Comparison of ENCODE assay signal across 8 cellular contexts in the genomic region with DNA sequence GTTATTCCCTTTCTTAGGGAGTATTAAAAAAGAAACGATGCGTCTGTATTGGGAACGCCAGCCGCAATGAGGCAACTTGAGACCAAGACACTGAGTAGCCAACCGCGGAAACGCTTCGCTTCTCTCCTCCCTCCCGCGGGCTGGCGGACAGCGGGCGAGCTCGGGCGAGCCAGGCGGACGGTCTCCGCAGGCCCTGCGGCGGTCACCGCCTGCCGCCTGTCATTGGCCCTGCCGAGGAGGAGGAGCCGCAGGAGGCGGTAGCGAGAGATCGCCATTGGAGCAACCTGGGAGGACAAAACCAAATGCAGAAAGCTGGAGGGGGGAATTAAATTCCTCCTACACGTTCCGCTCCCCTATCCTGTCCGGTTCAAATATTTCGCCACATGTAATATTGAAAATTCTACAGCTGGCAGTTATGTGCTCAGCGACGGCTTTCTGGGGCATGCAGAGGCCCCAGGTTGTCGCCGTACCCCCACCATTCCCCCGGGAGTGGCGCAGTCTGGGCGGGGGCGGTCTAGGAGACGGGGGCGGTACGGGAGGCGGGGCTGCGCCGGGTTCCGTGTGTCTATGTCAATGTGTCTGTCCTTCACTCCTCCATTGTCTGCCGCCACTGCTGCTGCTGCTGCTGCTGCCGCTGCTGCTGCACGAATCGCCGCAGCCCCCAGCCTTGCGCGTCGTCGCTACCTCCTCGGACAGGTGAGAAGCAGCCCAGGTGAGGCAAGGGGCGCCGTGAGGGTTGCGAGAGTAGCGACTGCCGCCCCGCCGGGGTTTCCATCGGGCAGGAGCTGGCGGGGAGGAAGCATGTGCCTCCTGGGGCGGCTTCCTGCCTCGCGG. TPM values are rescaled to one million over a fixed set of nuclear protein-coding genes. Genes with fewer than 3 reads are reported as not detected.
DNase-seq lines count a peak whose midpoint lies in the region; ATAC-seq, FAIRE-seq and TF ChIP-seq lines count a peak whose summit lies in the region.

A gene (minus strand): TSS at position 162 of the 834 bp plus-strand sequence. CDS start 181 bp downstream, outside the sequence.
A gene (plus strand): TSS at position 589 of the 834 bp plus-strand sequence. CDS start 19,263 bp downstream, outside the sequence.

- H3K36me3 ChIP-seq in SU-DHL-6 (ENCODE audit: low read length) = 0 out of 2 replicates have a peak, but pooled peaks cover 7% of the 10 kb centered on the region
- H3K36me3 ChIP-seq in cardiac muscle cell = no peaks in the 10 kb centered on the region
- no peaks in the 10 kb centered on the region for H3K36me3 ChIP-seq in pancreas
- H3K36me3 ChIP-seq in thyroid gland = no peaks in the 10 kb centered on the region

- H3K9ac ChIP-seq in SU-DHL-6 (ENCODE audit: low read length) = peak within 1 kb of the TSS; percentile 66

- H3F3A ChIP-seq in SU-DHL-6 (ENCODE audit: insufficient read depth) = peaks cover 14% of the 10 kb centered on the region; the same call in 1 of the 2 replicates

- H3K9me3 ChIP-seq in SU-DHL-6 (ENCODE audit: insufficient read depth, low read length) = no peaks in the 10 kb centered on the region
- H3K9me3 ChIP-seq in cardiac muscle cell (ENCODE audit: low read depth) = no peaks in the 10 kb centered on the region
- H3K9me3 ChIP-seq in pancreas = no peaks in the 10 kb centered on the region
- H3K9me3 ChIP-seq in thyroid gland = no peaks in the 10 kb centered on the region

- no peaks in the 10 kb centered on the region for H3K9me2 ChIP-seq in SU-DHL-6 (replicated peaks; ENCODE audit: insufficient read depth, low read length)

- H3K36me3 Mint-ChIP-seq in activated naive CD8-positive, alpha-beta T cell treated with anti-CD3 and anti-CD28 coated beads, Interleukin-2, amount 50 U/mL, for 24 hours (ENCODE audit: low read depth) = peaks cover 37% of the 10 kb centered on the region

- peak within 1 kb of the TSS; percentile 75 for H3K4me3 ChIP-seq in GM12864 (ENCODE audit: low read depth, low read length)
- peak within 1 kb of the TSS; percentile 91 for H3K4me3 ChIP-seq in SU-DHL-6 (ENCODE audit: insufficient read depth, low read length, poor library complexity, severe bottlenecking)
- peak within 1 kb of the TSS; percentile 81 for H3K4me3 ChIP-seq in cardiac muscle cell
- peak within 1 kb of the TSS; percentile 64 to 95 (median 86) for H3K4me3 ChIP-seq in pancreas
- peak within 1 kb of the TSS; percentile 83 to 97 (median 91) for H3K4me3 ChIP-seq in thyroid gland (replicated peaks in 1 of 3)

- WGBS in pancreas, 2 donors = 0% methylated on average over 67 to 68 of the region's 68 CpGs
- 1% methylated on average over 38 to 40 of the region's 68 CpGs for WGBS in thyroid gland, 2 donors

- no peaks in the 10 kb centered on the region for H3K27me3 ChIP-seq in SU-DHL-6 (ENCODE audit: low read length)
- no peaks in the 10 kb centered on the region for H3K27me3 ChIP-seq in cardiac muscle cell
- H3K27me3 ChIP-seq in pancreas = no peaks in the 10 kb centered on the region
- no peaks in the 10 kb centered on the region for H3K27me3 ChIP-seq in thyroid gland

- peaks cover 38% of the 10 kb centered on the region for H4K20me1 ChIP-seq in SU-DHL-6 (ENCODE audit: low read depth, low read length)

- TF ChIP-seq CTCF in GM12864 (IDR thresholded peaks at IDR 0.05; ENCODE audit: low read depth, low read length, missing control alignments) = no peak
- TF ChIP-seq CTCF in SU-DHL-6 (IDR thresholded peaks at IDR 0.05; ENCODE audit: insufficient read depth, low read length, poor library complexity, severe bottlenecking) = no peak
- TF ChIP-seq CTCF in cardiac muscle cell (IDR thresholded peaks at IDR 0.05; ENCODE audit: low read depth, low read length) = no peak
- peak in 1 of 4 donors; percentile 17 for TF ChIP-seq CTCF in pancreas (IDR thresholded peaks at IDR 0.05)
- peak in 1 of 6 experiments; percentile 9 for TF ChIP-seq CTCF in thyroid gland (IDR thresholded peaks at IDR 0.05)

- peak within 1 kb of the TSS; percentile 96 for H3K4me3 Mint-ChIP-seq in activated naive CD8-positive, alpha-beta T cell treated with anti-CD3 and anti-CD28 coated beads, Interleukin-2, amount 50 U/mL, for 24 hours

- peak within 1 kb of the TSS; percentile 97 for H2AFZ ChIP-seq in SU-DHL-6 (ENCODE audit: low read depth, low read length, severe bottlenecking)

- H3K79me2 ChIP-seq in SU-DHL-6 (ENCODE audit: insufficient read depth, low read length) = peaks cover 44% of the 10 kb centered on the region

- peak; percentile 72 for DNase-seq in GM12864 (ENCODE audit: low read depth)
- DNase-seq in NCI-H1417 (lab: John Stamatoyannopoulos, UW) = peak; percentile 95 to 98 (median 96)
- peak; percentile 88 for DNase-seq in activated naive CD8-positive, alpha-beta T cell treated with anti-CD3 and anti-CD28 coated beads, Interleukin-2, amount 50 U/mL, for 24 hours
- peak; percentile 97 to 98 for DNase-seq in cardiac muscle cell (ENCODE audit: low read depth in 1 of 2, low spot score in 1 of 2)
- peak; percentile 94 to 96 (median 96) for DNase-seq in pancreas
- DNase-seq in thyroid gland = peak; percentile 97

- H3K4me1 Mint-ChIP-seq in activated naive CD8-positive, alpha-beta T cell treated with anti-CD3 and anti-CD28 coated beads, Interleukin-2, amount 50 U/mL, for 24 hours = peaks cover 65% of the 10 kb centered on the region

- no peaks in the 10 kb centered on the region for H3K9me3 Mint-ChIP-seq in activated naive CD8-positive, alpha-beta T cell treated with anti-CD3 and anti-CD28 coated beads, Interleukin-2, amount 50 U/mL, for 24 hours

- H3K27ac ChIP-seq in SU-DHL-6 (ENCODE audit: low read depth, low read length) (peak within 1 kb of the TSS; percentile 43), cardiac muscle cell (peak within 1 kb of the TSS; percentile 99), pancreas (peak within 1 kb of the TSS; percentile 89 to 96 (median 93)), thyroid gland (peak within 1 kb of the TSS; percentile 85 to 97 (median 95))

- intact Hi-C loops in pancreas (cut with DNase I) = no loop called here
- intact Hi-C loops in thyroid gland (cut with DNase I) = loop anchor here (10.0 kb wide), 1 partner anchor 109 kb away; a partner anchor contains a TSS

- TF ChIP-seq POLR2A in thyroid gland (IDR thresholded peaks at IDR 0.05) = peak; percentile 96 to 99

- ATAC-seq in HG02763 (IDR thresholded peaks at IDR 0.05; ENCODE audit: unreplicated experiment) (peak; percentile 98), pancreas (peak; percentile 92 to 96 (median 94))
- ATAC-seq in activated naive CD8-positive, alpha-beta T cell treated with anti-CD3 and anti-CD28 coated beads, Interleukin-2, amount 50 U/mL, for 24 hours = peak; percentile 93

- no peaks in the 10 kb centered on the region for H3K27me3 Mint-ChIP-seq in activated naive CD8-positive, alpha-beta T cell treated with anti-CD3 and anti-CD28 coated beads, Interleukin-2, amount 50 U/mL, for 24 hours

- H3K4me2 ChIP-seq in SU-DHL-6 (ENCODE audit: low read depth, low read length, poor library complexity, severe bottlenecking) = peak within 1 kb of the TSS; percentile 77

- peaks cover 39% of the 10 kb centered on the region for H3K4me1 ChIP-seq in cardiac muscle cell (ENCODE audit: low read depth)
- peaks cover 0 to 34% (median 23%) of the 10 kb centered on the region in 3 donors for H3K4me1 ChIP-seq in pancreas
- peaks cover 30 to 43% of the 10 kb centered on the region in 2 donors for H3K4me1 ChIP-seq in thyroid gland

- peak; percentile 9 for FAIRE-seq in pancreas (lab: Jason Lieb, UNC)

- peak within 1 kb of the TSS; percentile 98 for H3K27ac Mint-ChIP-seq in activated naive CD8-positive, alpha-beta T cell treated with anti-CD3 and anti-CD28 coated beads, Interleukin-2, amount 50 U/mL, for 24 hours

RNA-seq across cellular contexts. Expression of the first gene that starts in this region (rescaled TPM):
- 36.7 and 54.1 TPM in 2 replicates for total RNA-seq in cardiac muscle cell
- 44.6 and 81.5 TPM in 2 replicates for polyA plus RNA-seq in cardiac muscle cell
- total RNA-seq in pancreas = 10 to 100 TPM in 1 of 6 donors, 1 to 10 TPM in 5; 6.3 to 11.4 (median 8.2) TPM
- 1 to 10 TPM; 3.9 to 8.9 TPM for polyA plus RNA-seq in pancreas
- 10 to 100 TPM; 21.2 to 35.1 (median 23.9) TPM for total RNA-seq in thyroid gland

RNA-seq across cellular contexts. Expression of the second gene that starts in this region (rescaled TPM):
- total RNA-seq in cardiac muscle cell (281 and 358 TPM in 2 replicates), pancreas (10 to 100 TPM; 15.3 to 29.9 (median 21.1) TPM), thyroid gland (10 to 100 TPM; 63.0 to 69.0 (median 66.8) TPM)
- polyA plus RNA-seq in cardiac muscle cell (236 and 421 TPM in 2 replicates), pancreas (10 to 100 TPM; 10.5 to 12.9 TPM)

Comparison
In these comparisons a context has a peak if more than half of its experiments do, and no peak if none do; other contexts are left out.
1. Peak in every context shown above with its lines: DNase-seq, ATAC-seq, H3K4me3 ChIP-seq and H3K27ac ChIP-seq.
2. RNA of the second gene that starts in this region (polyA plus RNA-seq): 236 to 421 TPM in cardiac muscle cell; 10.5 to 12.9 TPM in pancreas; every median in the first group is over 10 times any median in the second.
3. H3K27ac ChIP-seq: peak in every context shown above with its lines; median percentile 99 in cardiac muscle cell; 95 in thyroid gland; 93 in pancreas; 43 in SU-DHL-6.